16 cellular contexts compared by ENCODE assay signal in genomic region chr7:107390921-107391320, GRCh38.
DNase-seq lines count a peak whose midpoint lies in the region; ATAC-seq and TF ChIP-seq lines count a peak whose summit lies in the region.
"Had no signal": no experiment of that assay in that cellular context is flagged by ENCODE, and none has a peak within 500 bp of the region (broad histone marks: within the 10 kb centered on the region; RNA-seq: fewer than 3 reads in every experiment).

No MANE protein-coding gene starts in this region.

- H3K4me1 ChIP-seq in HUES48 (ENCODE audit: control insufficient read depth, insufficient read depth, low read length) = peaks cover 28% of the 10 kb centered on the region
- peaks cover 36% of the 10 kb centered on the region for H3K4me1 ChIP-seq in vagina
- H3K4me1 ChIP-seq: BLaER1 treated with 17β-estradiol and CSF1 and Interleukin-3, amounts not matched to agents 10 nM and 100 nM had no signal

- H3K36me3 Mint-ChIP-seq in WTC11 = no peaks in the 10 kb centered on the region

- H3K4me1 Mint-ChIP-seq in WTC11 = peaks cover 46% of the 10 kb centered on the region

- H3K27me3 ChIP-seq in HUES48 (ENCODE audit: control insufficient read depth, insufficient read depth, low read length) (no peaks in the 10 kb centered on the region), vagina (no peaks in the 10 kb centered on the region)
- H3K27me3 ChIP-seq: BLaER1 treated with 17β-estradiol and CSF1 and Interleukin-3, amounts not matched to agents 10 nM and 100 nM had no signal

- H3K27ac Mint-ChIP-seq in WTC11 = no peak overlapping the region
- H3K27ac Mint-ChIP-seq: CD8-positive, alpha-beta T cell had no signal

- CTCF ChIA-PET in WTC11 (lab: Charles Lee) = interaction anchor here (0.8 kb wide), 1 partner anchor 484 kb away, joined by 3 read pairs; no protein-coding TSS in a partner anchor

- H3K27me3 Mint-ChIP-seq in WTC11 (ENCODE audit: low read depth) = no peaks in the 10 kb centered on the region; the same call in 1 of the 2 replicates

- TF ChIP-seq POLR2A in vagina (IDR thresholded peaks at IDR 0.05) = no peak

- ATAC-seq in WTC11 = peak; percentile 38; the same call in 1 of the 2 replicates
- no peak for ATAC-seq in HG03378 (IDR thresholded peaks at IDR 0.05; ENCODE audit: unreplicated experiment)
- ATAC-seq: CD8-positive, alpha-beta T cell had no signal

- H3K4me3 ChIP-seq in HUES48 (ENCODE audit: low read depth, low read length) = 0 out of 2 replicates have a peak overlapping the region, but pooled peaks have one; percentile 27
- no peak overlapping the region for H3K4me3 ChIP-seq in vagina
- H3K4me3 ChIP-seq: BLaER1 treated with 17β-estradiol and CSF1 and Interleukin-3, amounts not matched to agents 10 nM and 100 nM; PC-9 had no signal

- H3K9me3 ChIP-seq in HUES48 (ENCODE audit: control insufficient read depth, insufficient read depth, low read length) (no peaks in the 10 kb centered on the region), vagina (no peaks in the 10 kb centered on the region)
- H3K9me3 ChIP-seq: BLaER1 treated with 17β-estradiol and CSF1 and Interleukin-3, amounts not matched to agents 10 nM and 100 nM had no signal

- DNase-seq in WTC11 (ENCODE audit: low spot score) (no peak), left kidney (ENCODE audit: low read depth, low spot score) (peak; percentile 58), vagina (ENCODE audit: extremely low spot score in 2 of 2) (no peak), NCI-H146 treated with DMSO at 0.1 percent for 48 hours (lab: John Stamatoyannopoulos, UW; ENCODE audit: unreplicated experiment) (no peak), NCI-H2171 treated with DMSO at 0.1 percent for 48 hours (lab: John Stamatoyannopoulos, UW) (no peak)
- DNase-seq: CD8-positive, alpha-beta T cell; DMS53; GOT3; NCI-H1436; NCI-H2029; PC-9 had no signal

- H3K36me3 ChIP-seq in HUES48 (ENCODE audit: control insufficient read depth, insufficient read depth, low read length) (no peaks in the 10 kb centered on the region), vagina (no peaks in the 10 kb centered on the region)

- H3K9me3 Mint-ChIP-seq in WTC11 = peaks cover 3% of the 10 kb centered on the region
- H3K9me3 Mint-ChIP-seq: CD8-positive, alpha-beta T cell had no signal

- TF ChIP-seq CTCF in WTC11 (IDR thresholded peaks at IDR 0.05) (no peak), vagina (IDR thresholded peaks at IDR 0.05) (no peak)

- H3K4me3 Mint-ChIP-seq in WTC11 = no peak overlapping the region
- H3K4me3 Mint-ChIP-seq: CD8-positive, alpha-beta T cell had no signal

- H3K27ac ChIP-seq in HUES48 (ENCODE audit: low read depth, low read length) (peak overlapping the region; percentile 48), vagina (peak overlapping the region; percentile 71)
- H3K27ac ChIP-seq: BLaER1 treated with 17β-estradiol and CSF1 and Interleukin-3, amounts not matched to agents 10 nM and 100 nM; KMS-11; PC-9; RWPE1 had no signal

- no peak overlapping the region for H3K9ac ChIP-seq in HUES48 (ENCODE audit: low read depth, low read length)
- H3K9ac ChIP-seq: BLaER1 treated with 17β-estradiol and CSF1 and Interleukin-3, amounts not matched to agents 10 nM and 100 nM; KMS-11 had no signal

- POLR2A ChIA-PET in WTC11 (lab: Charles Lee) = no interaction called here

- intact Hi-C loops in vagina (cut with DNase I) = no loop called here

TF ChIP-seq in WTC11, 78 proteins besides CTCF, POLR2A, EP300 and RAD21 (continues in another document):
- TF ChIP-seq ELF4 (CRISPR knock-in tag; IDR thresholded peaks at IDR 0.05; ENCODE audit: low read depth) (no peak), ZNF317 (CRISPR knock-in tag; IDR thresholded peaks at IDR 0.05; ENCODE audit: borderline replicate concordance, low read depth) (no peak), ZNF138 (CRISPR knock-in tag; conservative IDR thresholded peaks at IDR 0.05) (no peak), GRHL2 (CRISPR knock-in tag; IDR thresholded peaks at IDR 0.05; ENCODE audit: insufficient replicate concordance, severe bottlenecking) (no peak), TEAD1 (CRISPR knock-in tag; IDR thresholded peaks at IDR 0.05) (no peak), ZNF416 (CRISPR knock-in tag; IDR thresholded peaks at IDR 0.05) (no peak), ETV6 (CRISPR knock-in tag; IDR thresholded peaks at IDR 0.05) (no peak), ATF1 (CRISPR knock-in tag; IDR thresholded peaks at IDR 0.05) (no peak), HMGA2 (CRISPR knock-in tag; IDR thresholded peaks at IDR 0.05) (no peak), NFATC4 (CRISPR knock-in tag; IDR thresholded peaks at IDR 0.05) (no peak), IRF2 (CRISPR knock-in tag; IDR thresholded peaks at IDR 0.05; ENCODE audit: borderline replicate concordance, low read depth) (no peak), MAX (CRISPR knock-in tag; IDR thresholded peaks at IDR 0.05) (no peak), ZNF425 (CRISPR knock-in tag; conservative IDR thresholded peaks at IDR 0.05) (no peak)
- TF ChIP-seq, protein P1, sequence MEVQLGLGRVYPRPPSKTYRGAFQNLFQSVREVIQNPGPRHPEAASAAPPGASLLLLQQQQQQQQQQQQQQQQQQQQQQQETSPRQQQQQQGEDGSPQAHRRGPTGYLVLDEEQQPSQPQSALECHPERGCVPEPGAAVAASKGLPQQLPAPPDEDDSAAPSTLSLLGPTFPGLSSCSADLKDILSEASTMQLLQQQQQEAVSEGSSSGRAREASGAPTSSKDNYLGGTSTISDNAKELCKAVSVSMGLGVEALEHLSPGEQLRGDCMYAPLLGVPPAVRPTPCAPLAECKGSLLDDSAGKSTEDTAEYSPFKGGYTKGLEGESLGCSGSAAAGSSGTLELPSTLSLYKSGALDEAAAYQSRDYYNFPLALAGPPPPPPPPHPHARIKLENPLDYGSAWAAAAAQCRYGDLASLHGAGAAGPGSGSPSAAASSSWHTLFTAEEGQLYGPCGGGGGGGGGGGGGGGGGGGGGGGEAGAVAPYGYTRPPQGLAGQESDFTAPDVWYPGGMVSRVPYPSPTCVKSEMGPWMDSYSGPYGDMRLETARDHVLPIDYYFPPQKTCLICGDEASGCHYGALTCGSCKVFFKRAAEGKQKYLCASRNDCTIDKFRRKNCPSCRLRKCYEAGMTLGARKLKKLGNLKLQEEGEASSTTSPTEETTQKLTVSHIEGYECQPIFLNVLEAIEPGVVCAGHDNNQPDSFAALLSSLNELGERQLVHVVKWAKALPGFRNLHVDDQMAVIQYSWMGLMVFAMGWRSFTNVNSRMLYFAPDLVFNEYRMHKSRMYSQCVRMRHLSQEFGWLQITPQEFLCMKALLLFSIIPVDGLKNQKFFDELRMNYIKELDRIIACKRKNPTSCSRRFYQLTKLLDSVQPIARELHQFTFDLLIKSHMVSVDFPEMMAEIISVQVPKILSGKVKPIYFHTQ (CRISPR knock-in tag; IDR thresholded peaks at IDR 0.05) = no peak
- TF ChIP-seq, protein P2, sequence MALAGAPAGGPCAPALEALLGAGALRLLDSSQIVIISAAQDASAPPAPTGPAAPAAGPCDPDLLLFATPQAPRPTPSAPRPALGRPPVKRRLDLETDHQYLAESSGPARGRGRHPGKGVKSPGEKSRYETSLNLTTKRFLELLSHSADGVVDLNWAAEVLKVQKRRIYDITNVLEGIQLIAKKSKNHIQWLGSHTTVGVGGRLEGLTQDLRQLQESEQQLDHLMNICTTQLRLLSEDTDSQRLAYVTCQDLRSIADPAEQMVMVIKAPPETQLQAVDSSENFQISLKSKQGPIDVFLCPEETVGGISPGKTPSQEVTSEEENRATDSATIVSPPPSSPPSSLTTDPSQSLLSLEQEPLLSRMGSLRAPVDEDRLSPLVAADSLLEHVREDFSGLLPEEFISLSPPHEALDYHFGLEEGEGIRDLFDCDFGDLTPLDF (CRISPR knock-in tag; IDR thresholded peaks at IDR 0.05) = no peak
- TF ChIP-seq, protein P3, sequence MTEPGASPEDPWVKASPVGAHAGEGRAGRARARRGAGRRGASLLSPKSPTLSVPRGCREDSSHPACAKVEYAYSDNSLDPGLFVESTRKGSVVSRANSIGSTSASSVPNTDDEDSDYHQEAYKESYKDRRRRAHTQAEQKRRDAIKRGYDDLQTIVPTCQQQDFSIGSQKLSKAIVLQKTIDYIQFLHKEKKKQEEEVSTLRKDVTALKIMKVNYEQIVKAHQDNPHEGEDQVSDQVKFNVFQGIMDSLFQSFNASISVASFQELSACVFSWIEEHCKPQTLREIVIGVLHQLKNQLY (CRISPR knock-in tag; IDR thresholded peaks at IDR 0.05) = no peak
